8 cellular contexts compared by ENCODE assay signal in genomic region chr7:100873599-100874299, GRCh38. TPM values are rescaled to one million over a fixed set of nuclear protein-coding genes. Genes with fewer than 3 reads are reported as not detected.
DNase-seq lines count a peak whose midpoint lies in the region; ATAC-seq and TF ChIP-seq lines count a peak whose summit lies in the region.

No MANE protein-coding gene starts in this region.

- H3K9me3 Mint-ChIP-seq in IgD-negative memory B cell (peaks cover 0 to 4% (median 0%) of the 10 kb centered on the region in 3 donors), natural killer cell (peaks cover 0 to 2% of the 10 kb centered on the region in 2 donors)

- CTCF ChIA-PET in AG04449 (lab: Yijun Ruan, JAX), result no interaction called here

- peak overlapping the region; percentile 91; the same call in 1 of the 2 replicates for H3K4me3 ChIP-seq in AG04449 (ENCODE audit: low read depth, low read length)

- in situ Hi-C loops in GM13976 (cut with MboI; ENCODE audit: low sequenced_read_pairs, unreplicated experiment), result loop anchor here (25.0 kb wide), 1 partner anchor 411 kb away; the partner anchor contains the start of gene SPACDR

- H3K27me3 Mint-ChIP-seq in IgD-negative memory B cell (no peaks in the 10 kb centered on the region), natural killer cell (ENCODE audit: low read depth in 2 of 2) (no peaks in the 10 kb centered on the region)

- H3K4me3 Mint-ChIP-seq in IgD-negative memory B cell, result peak overlapping the region; percentile 43 to 99 (median 82)
- peak overlapping the region; percentile 31 for H3K4me3 Mint-ChIP-seq in natural killer cell

- POLR2A ChIA-PET in AG04449 (lab: Yijun Ruan, JAX), result interaction anchor here (0.5 to 2.8 kb wide), 3 partner anchors 13 to 216 kb away, joined by 3 to 40 read pairs (median 3); no protein-coding TSS in a partner anchor

- H3K27ac ChIP-seq in caudate nucleus (ENCODE audit: low read depth, low read length), result peak overlapping the region; percentile 99

- intact Hi-C loops in natural killer cell (cut with micrococcal nuclease), result loop anchor here (2.0 kb wide), 1 partner anchor 15 kb away; the partner anchor contains the start of gene UFSP1

- H3K4me1 Mint-ChIP-seq in IgD-negative memory B cell (peaks cover 23 to 32% (median 25%) of the 10 kb centered on the region in 3 donors), natural killer cell (peaks cover 27 to 34% of the 10 kb centered on the region in 2 donors)

- TF ChIP-seq CTCF in AG04449 (IDR thresholded peaks at IDR 0.05; ENCODE audit: insufficient read depth, low read length, missing control alignments) (no peak), natural killer cell (IDR thresholded peaks at IDR 0.05) (no peak), GM13976 (IDR thresholded peaks at IDR 0.05; ENCODE audit: borderline replicate concordance, control extremely low read depth, extremely low read depth, insufficient read depth, missing control alignments) (no peak)

- H3K36me3 Mint-ChIP-seq in IgD-negative memory B cell, result peaks cover 3% of the 10 kb centered on the region
- H3K36me3 Mint-ChIP-seq in natural killer cell, result no peaks in the 10 kb centered on the region

- DNase-seq in AG04449 (ENCODE audit: low read depth, low spot score) (no peak), caudate nucleus (lab: John Stamatoyannopoulos, UW) (no peak), natural killer cell (no peak), GM13976 (ENCODE audit: low spot score) (no peak), hippocampal formation (lab: John Stamatoyannopoulos, UW) (no peak), NCI-H2029 treated with DMSO at 0.1 percent for 48 hours (lab: John Stamatoyannopoulos, UW) (no peak)

- ATAC-seq in natural killer cell (no peak), HG02973 (IDR thresholded peaks at IDR 0.05; ENCODE audit: unreplicated experiment) (no peak)

- H3K27ac Mint-ChIP-seq in IgD-negative memory B cell (peak overlapping the region; percentile 97 to 99 (median 98)), natural killer cell (peak overlapping the region; percentile 90 to 99)

RNA-seq across cellular contexts. Expression of gene SRRT, which starts 1.2 kb away (rescaled TPM):
- 79.7 TPM for polyA plus RNA-seq in IgD-negative memory B cell
- 100 to 1,000 TPM; 281 to 307 (median 288) TPM for total RNA-seq in natural killer cell

RNA-seq across cellular contexts. Expression of gene TRIP6, which starts 6.6 kb away (rescaled TPM):
- 4.6 TPM for polyA plus RNA-seq in IgD-negative memory B cell
- total RNA-seq in natural killer cell, result 1 to 10 TPM; 1.1 to 3.5 (median 1.5) TPM

RNA-seq across cellular contexts. Expression of gene UFSP1, which starts 15.8 kb away (rescaled TPM):
- 2.5 TPM for polyA plus RNA-seq in IgD-negative memory B cell
- 1 to 10 TPM; 1.0 to 1.9 (median 1.3) TPM for total RNA-seq in natural killer cell

RNA-seq across cellular contexts. Expression of gene SLC12A9, which starts 21.2 kb away (rescaled TPM):
- 11.4 TPM for polyA plus RNA-seq in IgD-negative memory B cell
- 10 to 100 TPM; 35.0 to 44.2 (median 38.1) TPM for total RNA-seq in natural killer cell

RNA-seq across cellular contexts. Expression of gene ACHE, which starts 21.9 kb away (rescaled TPM):
- polyA plus RNA-seq in IgD-negative memory B cell, result not detected
- under 1 TPM; 0.18 to 0.84 (median 0.47) TPM for total RNA-seq in natural killer cell
